In genomic region chr2:102258386-102259074, GRCh38 we compare ENCODE assay signal across 10 cellular contexts. TPM values are rescaled to one million over a fixed set of nuclear protein-coding genes. Genes with fewer than 3 reads are reported as not detected.
DNase-seq lines count a peak whose midpoint lies in the region; ATAC-seq, FAIRE-seq and TF ChIP-seq lines count a peak whose summit lies in the region.
"Had no signal": no experiment of that assay in that cellular context is flagged by ENCODE, and none has a peak within 500 bp of the region (broad histone marks: within the 10 kb centered on the region; RNA-seq: fewer than 3 reads in every experiment).

No MANE protein-coding gene starts in this region.

- SMC1A ChIA-PET in GM12878 (lab: Charles Lee; ENCODE audit: uncharacterized antibody, unreplicated experiment): interaction anchor here (1.5 kb wide), 1 partner anchor 11 kb away, joined by 6 read pairs; no protein-coding TSS in a partner anchor

- intact Hi-C loops in GM12878 (cut with micrococcal nuclease; ENCODE audit: unreplicated experiment) (no loop called here), lower leg skin (cut with DNase I; ENCODE audit: low total_unique reads) (loop anchor here (10.0 kb wide), 1 partner anchor 96 kb away; the partner anchor contains the start of gene IL18R1)

- no TSS peak for BruUV-seq in GM12878 (replicated peaks; lab: Mats Ljungman, UMichigan)

- RAD21 ChIA-PET in GM12878 (lab: Charles Lee; ENCODE audit: unreplicated experiment): interaction anchor here (1.3 kb wide), 1 partner anchor 18 kb away, joined by 3 read pairs; no protein-coding TSS in a partner anchor

- in situ Hi-C loops in GM12878 (cut with MboI): no loop called here

- no peaks in the 10 kb centered on the region for H3K36me3 ChIP-seq in GM12878 (ENCODE audit: control insufficient read depth in 2 of 2, insufficient read depth in 2 of 2, low read length in 1 of 2)

- H2AFZ ChIP-seq in GM12878 (ENCODE audit: control insufficient read depth, low read depth, low read length): no peak overlapping the region

- POLR2A ChIA-PET in GM12878 (lab: Charles Lee): no interaction called here

- H3K4me2 ChIP-seq in GM12878 (ENCODE audit: control insufficient read depth, insufficient read depth): no peak overlapping the region

- no peak for FAIRE-seq in GM12878 (lab: Jason Lieb, UNC)

- peak overlapping the region; percentile 78 for H3K27ac Mint-ChIP-seq in nephron progenitor cell

- no peaks in the 10 kb centered on the region for H3K79me2 ChIP-seq in GM12878 (ENCODE audit: control insufficient read depth, insufficient read depth, low read length)

- H3K27me3 Mint-ChIP-seq in nephron progenitor cell (ENCODE audit: low read depth, poor library complexity): peaks cover 10% of the 10 kb centered on the region

- DNase-seq in Daoy (ENCODE audit: low read depth) (peak; percentile 77), NOMO-1 treated with DMSO at 0.1 percent for 48 hours (lab: John Stamatoyannopoulos, UW; ENCODE audit: unreplicated experiment) (peak; percentile 80), GM12878 (ENCODE audit: low read depth, low spot score) (no peak), nephron progenitor cell (no peak), lower leg skin (ENCODE audit: low spot score in 2 of 2) (no peak), GM20000 (ENCODE audit: low spot score) (no peak), NCI-H774 (lab: John Stamatoyannopoulos, UW) (no peak)
- DNase-seq: NCI-H1417 treated with DMSO at 0.1 percent for 48 hours; stimulated activated CD8-positive, alpha-beta memory T cell treated with anti-CD3 and anti-CD28 coated beads, Interleukin-4, amount 100 ng/mL, for 48 hours had no signal

- ATAC-seq in GM12878 (peak; percentile 77), GM18873 (IDR thresholded peaks at IDR 0.05; ENCODE audit: low FRiP score, unreplicated experiment) (no peak)

- TF ChIP-seq EP300 in GM12878 (IDR thresholded peaks at IDR 0.05; ENCODE audit: borderline replicate concordance in 1 of 2, control insufficient read depth in 1 of 2, low read depth in 2 of 2, low read length in 2 of 2): no peak

- TF ChIP-seq CTCF in GM12878 (IDR thresholded peaks at IDR 0.05 in 2 of 3, conservative IDR thresholded peaks at IDR 0.05 in 1 of 3; ENCODE audit: control insufficient read depth in 2 of 3, extremely low read depth in 1 of 3, insufficient read depth in 1 of 3, low read depth in 3 of 3, low read length in 3 of 3) (no peak), nephron progenitor cell (IDR thresholded peaks at IDR 0.05) (no peak), lower leg skin (IDR thresholded peaks at IDR 0.05) (no peak), GM20000 (IDR thresholded peaks at IDR 0.05; ENCODE audit: extremely low read depth, missing control alignments) (no peak)

- no peaks in the 10 kb centered on the region; the same call in 2 of the 3 replicates for H3K9me3 ChIP-seq in GM12878 (replicated peaks; ENCODE audit: control insufficient read depth, insufficient read depth, low read length)

- no peak overlapping the region for H3K4me3 Mint-ChIP-seq in nephron progenitor cell

- no peaks in the 10 kb centered on the region for H3K36me3 Mint-ChIP-seq in nephron progenitor cell (ENCODE audit: low read depth)

- H3K9ac ChIP-seq in GM12878 (ENCODE audit: control insufficient read depth, insufficient read depth, low read length): no peak overlapping the region

- 0% methylated on average over 3 of the region's 3 CpGs for WGBS in GM12878 (ENCODE audit: insufficient coverage, insufficient replicate concordance, low lambda C conversion rate, missing lambda C conversion rate)
- 88% methylated on average over 3 of the region's 3 CpGs for WGBS in lower leg skin, 2 donors

- no peak overlapping the region for H3K27ac ChIP-seq in GM12878 (ENCODE audit: control insufficient read depth, insufficient read depth)

- no peak for TF ChIP-seq POLR2A in GM12878 (IDR thresholded peaks at IDR 0.05; ENCODE audit: low read depth, low read length)
- TF ChIP-seq POLR2A in lower leg skin (IDR thresholded peaks at IDR 0.05): no peak

- peaks cover 5% of the 10 kb centered on the region for H3K4me1 Mint-ChIP-seq in nephron progenitor cell

- no peaks in the 10 kb centered on the region for H4K20me1 ChIP-seq in GM12878 (ENCODE audit: control insufficient read depth, insufficient read depth)

- H3K4me3 ChIP-seq in GM12878 (no peak overlapping the region), lower leg skin (ENCODE audit: low read depth, poor library complexity, severe bottlenecking) (no peak overlapping the region)

- H3K4me1 ChIP-seq in GM12878 (ENCODE audit: control insufficient read depth, insufficient read depth, low read length): no peaks in the 10 kb centered on the region

- CTCF ChIA-PET in GM12878 (lab: Yijun Ruan, JAX): interaction anchor here (1.1 to 2.4 kb wide), 2 partner anchors 18 to 252 kb away, joined by 3 to 6 read pairs; no protein-coding TSS in a partner anchor

- H3K9me3 Mint-ChIP-seq in nephron progenitor cell: peaks cover 4% of the 10 kb centered on the region

- H3K27me3 ChIP-seq in GM12878 (replicated peaks in 1 of 2; ENCODE audit: control insufficient read depth in 2 of 2, insufficient read depth in 2 of 2, low read length in 1 of 2): no peaks in the 10 kb centered on the region; a peak in 1 of 4 replicates

- TF ChIP-seq RAD21 in GM12878 (IDR thresholded peaks at IDR 0.05; ENCODE audit: insufficient read depth, low read depth, low read length): no peak

TF ChIP-seq in GM12878, 131 proteins besides CTCF, POLR2A, EP300 and RAD21:
- TF ChIP-seq IKZF2 (IDR thresholded peaks at IDR 0.05) (peak in 1 of 2 experiments; percentile 23; a peak in 1 of 4 replicates), MEF2B (IDR thresholded peaks at IDR 0.05; ENCODE audit: partially characterized antibody, poor library complexity, severe bottlenecking) (peak; percentile 24), YY1 (IDR thresholded peaks at IDR 0.05; ENCODE audit: low read depth, low read length) (no peak)

RNA-seq across cellular contexts. Expression of gene IL1RL1, which starts 52.8 kb away (rescaled TPM):
- not detected in 2 replicates for total RNA-seq in Daoy (2014; rRNA removed; shearing (Covaris generic))
- not detected in 2 replicates for total RNA-seq in GM12878 (2013; cell fraction: nucleolus; rRNA removed)
- not detected in 2 replicates for total RNA-seq in GM12878 (2014; rRNA removed)
- not detected in 2 replicates for total RNA-seq in GM12878 (2014; rRNA removed; fragmentation: Illumina TruSeq; extraction: Trizol)
- total RNA-seq in GM12878 (2021): 0.18 TPM in 1 of 2 replicates, not detected in the other
- polyA plus RNA-seq in GM12878 (2011; ENCODE audit: low read depth): not detected
- polyA plus RNA-seq in GM12878 (2011; rRNA removed): 0.06 and 0.08 TPM in 2 replicates
- polyA plus RNA-seq in GM12878 (2011; cell fraction: cytosol; rRNA removed): 0.02 and 0.06 TPM in 2 replicates
- 0.09 and 0.16 TPM in 2 replicates for polyA plus RNA-seq in GM12878 (2011; cell fraction: nucleus; rRNA removed)
- polyA plus RNA-seq in GM12878 (2012): not detected in 2 replicates
- polyA plus RNA-seq in GM12878 (2014; fragmentation: Illumina TruSeq; extraction: Trizol): not detected in 2 replicates
- not detected for polyA plus RNA-seq in GM12878 (2014; fragmentation: Nextera tagmentation; extraction: Ambion mirVana)
- polyA plus RNA-seq in GM12878 (2014; rRNA removed): not detected in 2 replicates
- polyA plus RNA-seq in GM12878 (2016; fragmentation: Nextera tagmentation; extraction: Ambion mirVana): not detected
- 0.07 TPM in 1 of 2 replicates, not detected in the other for polyA minus RNA-seq in GM12878 (2011; rRNA and poly(A)+ RNA removed)
- polyA minus RNA-seq in GM12878 (2011; cell fraction: cytosol; rRNA and poly(A)+ RNA removed): not detected in 2 replicates
- not detected in 2 replicates for polyA minus RNA-seq in GM12878 (2011; cell fraction: nucleus; rRNA and poly(A)+ RNA removed)
- total RNA-seq in lower leg skin: 1 to 10 TPM in 3 of 4 donors, under 1 TPM in 1; 0.88 to 5.8 (median 1.9) TPM

Comparison
In these comparisons a context has a peak if more than half of its experiments do, and no peak if none do; other contexts are left out.
1. DNase-seq: peak in Daoy (single experiment) and NOMO-1 treated with DMSO at 0.1 percent for 48 hours (single experiment); none in GM12878 (single experiment), nephron progenitor cell (single experiment), lower leg skin (0 of 2), GM20000 (single experiment) and NCI-H774 (single experiment).